8 cellular contexts compared by ENCODE assay signal in genomic region chr4:105061136-105061696, GRCh38.
DNase-seq lines count a peak whose midpoint lies in the region; ATAC-seq and TF ChIP-seq lines count a peak whose summit lies in the region.

No MANE protein-coding gene starts in this region.

- ATAC-seq in GM21786 (IDR thresholded peaks at IDR 0.05; ENCODE audit: unreplicated experiment) (peak; percentile 27), left ventricle myocardium superior (peak; percentile 45), GM18519 (IDR thresholded peaks at IDR 0.05; ENCODE audit: low FRiP score, unreplicated experiment) (no peak)

- TF ChIP-seq CTCF in GM12865 (IDR thresholded peaks at IDR 0.05; ENCODE audit: insufficient read depth, low read depth, low read length, missing control alignments), result no peak

- H3K4me3 ChIP-seq in GM12865 (ENCODE audit: low read depth, low read length), result peak overlapping the region; percentile 18

- peak; percentile 83 for DNase-seq in GM12865 (ENCODE audit: low read depth)
- DNase-seq in LHCN-M2 (ENCODE audit: low read depth), result peak; percentile 69
- DNase-seq in activated CD4-positive, alpha-beta T cell treated with anti-CD3 and anti-CD28 coated beads for 48 hours, result peak; percentile 49
- DNase-seq in left ventricle myocardium superior, result no peak
- peak; percentile 44 for DNase-seq in stimulated activated CD4-positive, alpha-beta T cell treated with anti-CD3 and anti-CD28 coated beads, Interleukin-15, amount 100 ng/mL, for 24 hours
- no peak for DNase-seq in nucleus accumbens (lab: John Stamatoyannopoulos, UW)

- intact Hi-C loops in left ventricle myocardium superior (cut with micrococcal nuclease), result no loop called here

Comparison
In these comparisons a context has a peak if more than half of its experiments do, and no peak if none do; other contexts are left out.
1. DNase-seq: peak in GM12865 (single experiment), LHCN-M2 (single experiment), activated CD4-positive, alpha-beta T cell treated with anti-CD3 and anti-CD28 coated beads for 48 hours (single experiment) and stimulated activated CD4-positive, alpha-beta T cell treated with anti-CD3 and anti-CD28 coated beads, Interleukin-15, amount 100 ng/mL, for 24 hours (single experiment); none in left ventricle myocardium superior (single experiment) and nucleus accumbens (0 of 56).